In genomic region chr1:48619529-48619928, GRCh38 we compare ENCODE assay signal across 12 cellular contexts.
DNase-seq lines count a peak whose midpoint lies in the region; ATAC-seq and TF ChIP-seq lines count a peak whose summit lies in the region.
"Had no signal": no experiment of that assay in that cellular context is flagged by ENCODE, and none has a peak within 500 bp of the region (broad histone marks: within the 10 kb centered on the region; RNA-seq: fewer than 3 reads in every experiment).

No MANE protein-coding gene starts in this region.

- 59 to 61% methylated on average over 9 of the region's 9 CpGs for WGBS in GM23248 (ENCODE audit: low coverage in 1 of 2, low lambda C conversion rate in 2 of 2, missing lambda C conversion rate in 2 of 2), 2 experiments
- WGBS in sigmoid colon, 2 donors, result 32 to 61% methylated on average over 9 of the region's 9 CpGs
- 66 to 67% methylated on average over 4 to 9 of the region's 9 CpGs for WGBS in upper lobe of left lung, 2 donors

- H3K79me2 ChIP-seq in GM23248 (ENCODE audit: insufficient read depth), result no peaks in the 10 kb centered on the region
- H3K79me2 ChIP-seq in PC-3 (ENCODE audit: low read length), result no peaks in the 10 kb centered on the region
- no peaks in the 10 kb centered on the region for H3K79me2 ChIP-seq in neural progenitor cell (ENCODE audit: low read depth)

- H2AFZ ChIP-seq in GM23248 (no peak overlapping the region), PC-3 (ENCODE audit: low read length) (no peak overlapping the region), neural progenitor cell (replicated peaks) (peak overlapping the region; percentile 82)

- H3K9me2 ChIP-seq in GM23248 (ENCODE audit: insufficient read depth) (no peaks in the 10 kb centered on the region), PC-3 (replicated peaks; ENCODE audit: low read length) (no peaks in the 10 kb centered on the region)

- no peak overlapping the region for H3K27ac ChIP-seq in GM23248
- H3K27ac ChIP-seq in PC-3 (ENCODE audit: low read length), result no peak overlapping the region
- no peak overlapping the region for H3K27ac ChIP-seq in neural progenitor cell
- no peak overlapping the region for H3K27ac ChIP-seq in sigmoid colon
- no peak overlapping the region for H3K27ac ChIP-seq in upper lobe of left lung

- H3K9me3 Mint-ChIP-seq in neural progenitor cell, result no peaks in the 10 kb centered on the region
- H3K9me3 Mint-ChIP-seq: dendritic cell treated with granulocyte-macrophage colony-stimulating factor and Interleukin-4, amounts not matched to agents 40 ng/mL and 50 ng/mL, for 4 days had no signal

- H3K9me3 ChIP-seq in GM23248 (ENCODE audit: low read depth) (no peaks in the 10 kb centered on the region), PC-3 (ENCODE audit: low read length) (no peaks in the 10 kb centered on the region), neural progenitor cell (ENCODE audit: low read depth) (no peaks in the 10 kb centered on the region), sigmoid colon (no peaks in the 10 kb centered on the region), upper lobe of left lung (no peaks in the 10 kb centered on the region)

- BruUV-seq in PC-3 (replicated peaks; lab: Mats Ljungman, UMichigan), result no TSS peak

- intact Hi-C loops in PC-3 (cut with micrococcal nuclease) (no loop called here), sigmoid colon (cut with DNase I) (no loop called here)

- no peak overlapping the region for H3K27ac Mint-ChIP-seq in neural progenitor cell
- H3K27ac Mint-ChIP-seq: dendritic cell treated with granulocyte-macrophage colony-stimulating factor and Interleukin-4, amounts not matched to agents 40 ng/mL and 50 ng/mL, for 4 days had no signal

- H3F3A ChIP-seq in GM23248 (ENCODE audit: insufficient read depth) (no peaks in the 10 kb centered on the region), PC-3 (ENCODE audit: low read length, unreplicated experiment) (no peaks in the 10 kb centered on the region), neural progenitor cell (ENCODE audit: low read depth) (no peaks in the 10 kb centered on the region)

- no peak overlapping the region for H3K9ac ChIP-seq in GM23248
- H3K9ac ChIP-seq in PC-3 (ENCODE audit: low read length), result no peak overlapping the region
- H3K9ac ChIP-seq in neural progenitor cell, result no peak overlapping the region

- TF ChIP-seq EP300 in sigmoid colon (IDR thresholded peaks at IDR 0.05) (no peak), upper lobe of left lung (IDR thresholded peaks at IDR 0.05) (no peak)

- POLR2A ChIA-PET in PC-3 (lab: Charles Lee; ENCODE audit: unreplicated experiment), result no interaction called here

- ATAC-seq in PC-3 (peak; percentile 43; the same call in 1 of the 2 replicates), esophagus mucosa (peak; percentile 57), upper lobe of left lung (ENCODE audit: low FRiP score in 2 of 2) (no peak)

- TF ChIP-seq POLR2A in sigmoid colon (IDR thresholded peaks at IDR 0.05) (no peak), upper lobe of left lung (IDR thresholded peaks at IDR 0.05) (no peak)

- CTCF ChIA-PET in PC-3 (lab: Charles Lee), result no interaction called here

- H3K36me3 Mint-ChIP-seq in neural progenitor cell, result no peaks in the 10 kb centered on the region

- H3K4me2 ChIP-seq in GM23248 (ENCODE audit: unreplicated experiment), result no peak overlapping the region
- no peak overlapping the region for H3K4me2 ChIP-seq in PC-3 (ENCODE audit: low read length)
- peak overlapping the region; percentile 27 for H3K4me2 ChIP-seq in neural progenitor cell

- TF ChIP-seq CTCF in PC-3 (conservative IDR thresholded peaks at IDR 0.05; ENCODE audit: low read depth, low read length), result no peak
- no peak for TF ChIP-seq CTCF in neural progenitor cell (IDR thresholded peaks at IDR 0.05)
- TF ChIP-seq CTCF in sigmoid colon (IDR thresholded peaks at IDR 0.05), result no peak
- TF ChIP-seq CTCF in upper lobe of left lung (IDR thresholded peaks at IDR 0.05), result no peak

- H4K20me1 ChIP-seq in GM23248 (ENCODE audit: insufficient read depth), result no peaks in the 10 kb centered on the region
- H4K20me1 ChIP-seq in PC-3 (ENCODE audit: low read length), result no peaks in the 10 kb centered on the region
- no peaks in the 10 kb centered on the region for H4K20me1 ChIP-seq in neural progenitor cell (ENCODE audit: low read depth)

- H3K4me1 ChIP-seq in GM23248 (ENCODE audit: insufficient read depth), result no peaks in the 10 kb centered on the region
- peaks cover 11% of the 10 kb centered on the region for H3K4me1 ChIP-seq in PC-3 (ENCODE audit: insufficient read depth, low read length)
- H3K4me1 ChIP-seq in neural progenitor cell, result peaks cover 9% of the 10 kb centered on the region
- no peaks in the 10 kb centered on the region for H3K4me1 ChIP-seq in sigmoid colon
- H3K4me1 ChIP-seq in upper lobe of left lung, result peaks cover 0 to 3% (median 1%) of the 10 kb centered on the region in 4 donors

- no peak overlapping the region for H3K4me3 ChIP-seq in GM23248
- H3K4me3 ChIP-seq in PC-3 (ENCODE audit: low read length), result no peak overlapping the region
- no peak overlapping the region for H3K4me3 ChIP-seq in neural progenitor cell
- H3K4me3 ChIP-seq in sigmoid colon, result no peak overlapping the region
- H3K4me3 ChIP-seq in upper lobe of left lung, result no peak overlapping the region
- H3K4me3 ChIP-seq: lung had no signal

- H3K4me1 Mint-ChIP-seq in neural progenitor cell, result peaks cover 14% of the 10 kb centered on the region

- DNase-seq in GM23248 (peak; percentile 44), PC-3 (peak; percentile 78), neural progenitor cell (ENCODE audit: low spot score) (peak; percentile 76), T-helper 9 cell (no peak), sigmoid colon (no peak), upper lobe of left lung (no peak), cerebellar nuclear complex (lab: John Stamatoyannopoulos, UW) (no peak)
- DNase-seq: activated T-cell treated with anti-CD3 and anti-CD28 coated beads, Interleukin-2, amount 50 U/mL, for 48 hours; NCI-H187 treated with DMSO at 0.1 percent for 48 hours had no signal

- no peak overlapping the region for H3K4me3 Mint-ChIP-seq in neural progenitor cell
- H3K4me3 Mint-ChIP-seq: dendritic cell treated with granulocyte-macrophage colony-stimulating factor and Interleukin-4, amounts not matched to agents 40 ng/mL and 50 ng/mL, for 4 days had no signal

- H3K27me3 Mint-ChIP-seq in neural progenitor cell (ENCODE audit: insufficient read depth, low read depth), result peaks cover 8% of the 10 kb centered on the region
- H3K27me3 Mint-ChIP-seq: dendritic cell treated with granulocyte-macrophage colony-stimulating factor and Interleukin-4, amounts not matched to agents 40 ng/mL and 50 ng/mL, for 4 days had no signal

- in situ Hi-C loops in GM23248 (cut with MboI), result no loop called here

- H3K36me3 ChIP-seq in GM23248 (ENCODE audit: low read depth) (no peaks in the 10 kb centered on the region), PC-3 (ENCODE audit: low read depth, low read length) (no peaks in the 10 kb centered on the region), neural progenitor cell (no peaks in the 10 kb centered on the region), sigmoid colon (no peaks in the 10 kb centered on the region), upper lobe of left lung (no peaks in the 10 kb centered on the region)

- H3K27me3 ChIP-seq in GM23248 (replicated peaks; ENCODE audit: insufficient read depth) (0 out of 2 replicates have a peak, but pooled peaks cover 3% of the 10 kb centered on the region), PC-3 (ENCODE audit: low read length) (peaks cover 16% of the 10 kb centered on the region), neural progenitor cell (no peaks in the 10 kb centered on the region), sigmoid colon (no peaks in the 10 kb centered on the region), upper lobe of left lung (no peaks in the 10 kb centered on the region)

Comparison
In these comparisons a context has a peak if more than half of its experiments do, and no peak if none do; other contexts are left out.
1. DNase-seq: peak in GM23248 (single experiment), PC-3 (single experiment) and neural progenitor cell (single experiment); none in T-helper 9 cell (single experiment), sigmoid colon (single experiment), upper lobe of left lung (0 of 2) and cerebellar nuclear complex (0 of 2).
2. ATAC-seq: peak in PC-3 (single experiment) and esophagus mucosa (single experiment); none in upper lobe of left lung (0 of 2).